8 cellular contexts compared by ENCODE assay signal in genomic region chr22:25702046-25702445, GRCh38. TPM values are rescaled to one million over a fixed set of nuclear protein-coding genes. Genes with fewer than 3 reads are reported as not detected.
DNase-seq lines count a peak whose midpoint lies in the region; ATAC-seq and TF ChIP-seq lines count a peak whose summit lies in the region.

No MANE protein-coding gene starts in this region.

- no peaks in the 10 kb centered on the region for H3K27me3 ChIP-seq in cardiac muscle cell
- no peaks in the 10 kb centered on the region for H3K27me3 ChIP-seq in Peyer's patch
- H3K27me3 ChIP-seq in fibroblast of lung (ENCODE audit: control insufficient read depth, insufficient read depth, low read length) = no peaks in the 10 kb centered on the region
- H3K27me3 ChIP-seq in transverse colon = no peaks in the 10 kb centered on the region

- TF ChIP-seq POLR2A in Peyer's patch (IDR thresholded peaks at IDR 0.05) (no peak), transverse colon (IDR thresholded peaks at IDR 0.05) (no peak)

- H4K20me1 ChIP-seq in fibroblast of lung (ENCODE audit: control insufficient read depth, extremely low read depth, insufficient read depth, low read length) = no peaks in the 10 kb centered on the region

- peaks cover 35% of the 10 kb centered on the region for H3K4me1 ChIP-seq in cardiac muscle cell (ENCODE audit: low read depth)
- H3K4me1 ChIP-seq in Peyer's patch = no peaks in the 10 kb centered on the region
- peaks cover 3% of the 10 kb centered on the region for H3K4me1 ChIP-seq in fibroblast of lung (ENCODE audit: control insufficient read depth, extremely low read depth, insufficient read depth, low read length)
- H3K4me1 ChIP-seq in transverse colon = no peaks in the 10 kb centered on the region

- peak in 1 of 2 donors; percentile 51 for DNase-seq in cardiac muscle cell (ENCODE audit: low read depth in 1 of 2, low spot score in 1 of 2)
- DNase-seq in cardiac septum (ENCODE audit: low spot score) = no peak
- no peak for DNase-seq in Peyer's patch
- DNase-seq in fibroblast of lung (ENCODE audit: low read depth in 2 of 2) = peak; percentile 19 to 64
- DNase-seq in transverse colon = no peak
- no peak for DNase-seq in effector CD8-positive, alpha-beta T cell (lab: John Stamatoyannopoulos, UW)
- no peak for DNase-seq in epidermal melanocyte (ENCODE audit: insufficient read length, low spot score)

- H3K9me3 ChIP-seq in cardiac muscle cell (ENCODE audit: low read depth) (no peaks in the 10 kb centered on the region), Peyer's patch (no peaks in the 10 kb centered on the region), fibroblast of lung (ENCODE audit: control insufficient read depth, insufficient read depth, low read depth, low read length) (no peaks in the 10 kb centered on the region), transverse colon (no peaks in the 10 kb centered on the region)

- in situ Hi-C loops in transverse colon (cut with MboI; ENCODE audit: low pct_ligation_motif_present in 1 of 4, low pct_unique_long_range_greater_than_20kb in 1 of 4, low sequenced_read_pairs in 3 of 4) = loop anchor here in 1 of 4 donors (10.0 kb wide), 1 partner anchor 237 kb away; no protein-coding TSS in a partner anchor

- H3K9ac ChIP-seq in fibroblast of lung (ENCODE audit: insufficient read depth, low read length) = no peak overlapping the region

- no peak for TF ChIP-seq EP300 in transverse colon (IDR thresholded peaks at IDR 0.05; ENCODE audit: low read depth)

- H3K27ac ChIP-seq in cardiac muscle cell = peak overlapping the region; percentile 86
- no peak overlapping the region for H3K27ac ChIP-seq in Peyer's patch
- H3K27ac ChIP-seq in fibroblast of lung (ENCODE audit: insufficient read depth, low read length) = no peak overlapping the region
- no peak overlapping the region for H3K27ac ChIP-seq in transverse colon

- H3K4me3 ChIP-seq in cardiac muscle cell (no peak overlapping the region), Peyer's patch (no peak overlapping the region), fibroblast of lung (replicated peaks in 1 of 4; ENCODE audit: control extremely low read depth in 1 of 4, insufficient read depth in 1 of 4, low read depth in 3 of 4, low read length in 4 of 4) (no peak overlapping the region), transverse colon (no peak overlapping the region)

- intact Hi-C loops in cardiac septum (cut with DNase I) = loop anchor here (2.0 kb wide), 1 partner anchor 239 kb away; no protein-coding TSS in a partner anchor
- intact Hi-C loops in transverse colon (cut with DNase I; ENCODE audit: low total_unique reads) = loop anchor here (5.0 kb wide), 1 partner anchor 240 kb away; no protein-coding TSS in a partner anchor

- no peaks in the 10 kb centered on the region for H3K79me2 ChIP-seq in fibroblast of lung (ENCODE audit: control insufficient read depth, insufficient read depth, low read length)

- H2AFZ ChIP-seq in fibroblast of lung (ENCODE audit: low read length) = no peak overlapping the region

- H3K36me3 ChIP-seq in cardiac muscle cell (no peaks in the 10 kb centered on the region), Peyer's patch (no peaks in the 10 kb centered on the region), fibroblast of lung (ENCODE audit: control insufficient read depth, insufficient read depth, low read length) (no peaks in the 10 kb centered on the region), transverse colon (no peaks in the 10 kb centered on the region)

- H3K4me2 ChIP-seq in fibroblast of lung (ENCODE audit: extremely low read depth, insufficient read depth, low read length) = no peak overlapping the region

- no peak for ATAC-seq in HG03139 (IDR thresholded peaks at IDR 0.05; ENCODE audit: unreplicated experiment)

- TF ChIP-seq CTCF in cardiac muscle cell (IDR thresholded peaks at IDR 0.05; ENCODE audit: low read depth, low read length) (peak; percentile 47), Peyer's patch (IDR thresholded peaks at IDR 0.05) (peak in 4 of 6 experiments; percentile 32 to 50 (median 40)), fibroblast of lung (conservative IDR thresholded peaks at IDR 0.05 in 1 of 2, IDR thresholded peaks at IDR 0.05 in 1 of 2; ENCODE audit: low read depth in 1 of 2, low read length in 2 of 2) (peak in 1 of 2 donors; percentile 42), transverse colon (IDR thresholded peaks at IDR 0.05) (peak; percentile 20 to 44 (median 30))

RNA-seq across cellular contexts. Expression of gene MYO18B, which starts 39.9 kb away (rescaled TPM):
- total RNA-seq in cardiac muscle cell (71.8 and 178 TPM in 2 replicates), cardiac septum (254 TPM), Peyer's patch (under 1 TPM in 2 of 4 donors, not detected in 2; 0.28 to 0.83 TPM), fibroblast of lung (under 0.01 and 0.17 TPM in 2 replicates), transverse colon (under 1 TPM in 1 of 4 donors, not detected in 3; 0.27 TPM)
- polyA plus RNA-seq in cardiac muscle cell (35.6 and 79.1 TPM in 2 replicates), fibroblast of lung (not detected in 2 replicates)
- not detected in 2 replicates for polyA plus RNA-seq in fibroblast of lung (2012)
- polyA minus RNA-seq in fibroblast of lung (ENCODE audit: low replicate concordance) = not detected in 2 replicates

Comparison
In these comparisons a context has a peak if more than half of its experiments do, and no peak if none do; other contexts are left out.
1. DNase-seq: peak in fibroblast of lung (2 of 2); none in cardiac septum (single experiment), Peyer's patch (0 of 3), transverse colon (single experiment), effector CD8-positive, alpha-beta T cell (single experiment) and epidermal melanocyte (single experiment).
2. RNA of gene MYO18B, which starts 39.9 kb away (total RNA-seq): 254 TPM in cardiac septum (single experiment) and 71.8 to 178 TPM in cardiac muscle cell; 0.28 to 0.83 TPM in Peyer's patch, under 0.01 to 0.17 TPM in fibroblast of lung and 0.27 TPM in transverse colon; every median in the first group is over 10 times any median in the second.